Comparison of ENCODE assay signal across 24 cellular contexts in genomic region chrX:94389044-94389443, GRCh38.
"Had no signal": no experiment of that assay in that cellular context is flagged by ENCODE, and none has a peak within 500 bp of the region (broad histone marks: within the 10 kb centered on the region; RNA-seq: fewer than 3 reads in every experiment).

No MANE protein-coding gene starts in this region.

- H3K4me3 Mint-ChIP-seq: dendritic cell treated with granulocyte-macrophage colony-stimulating factor and Interleukin-4, amounts not matched to agents 40 ng/mL and 50 ng/mL, for 4 days; effector memory CD8-positive, alpha-beta T cell; endodermal cell had no signal

- H3K4me1 ChIP-seq: colonic mucosa, esophagus muscularis mucosa, esophagus squamous epithelium, foreskin keratinocyte, gastrocnemius medialis, gastroesophageal sphincter, heart left ventricle, heart right ventricle had no signal

- H3K9me3 ChIP-seq: colonic mucosa, esophagus squamous epithelium, gastrocnemius medialis had no signal

- H3K9me3 Mint-ChIP-seq: dendritic cell treated with granulocyte-macrophage colony-stimulating factor and Interleukin-4, amounts not matched to agents 40 ng/mL and 50 ng/mL, for 4 days had no signal

- H3K4me3 ChIP-seq: colonic mucosa, coronary artery, dorsolateral prefrontal cortex, esophagus muscularis mucosa, esophagus squamous epithelium, gastrocnemius medialis, gastroesophageal sphincter, heart left ventricle, heart right ventricle had no signal

- ATAC-seq: effector memory CD8-positive, alpha-beta T cell; esophagus mucosa; foreskin keratinocyte; gastrocnemius medialis; gastroesophageal sphincter; heart left ventricle; heart right ventricle had no signal

- H3K27me3 Mint-ChIP-seq: dendritic cell treated with granulocyte-macrophage colony-stimulating factor and Interleukin-4, amounts not matched to agents 40 ng/mL and 50 ng/mL, for 4 days; effector memory CD8-positive, alpha-beta T cell had no signal

- DNase-seq: colonic mucosa; cortex of kidney; dermis blood vessel endothelial cell; dorsolateral prefrontal cortex; effector CD4-positive, alpha-beta T cell; effector CD8-positive, alpha-beta T cell; effector memory CD4-positive, alpha-beta T cell; effector memory CD8-positive, alpha-beta T cell; endodermal cell; erythroblast; esophagus squamous epithelium; foreskin fibroblast; foreskin keratinocyte; foreskin melanocyte; gastrocnemius medialis; glutamatergic neuron; head of caudate nucleus; heart left ventricle; heart right ventricle had no signal

- H3K27ac Mint-ChIP-seq: dendritic cell treated with granulocyte-macrophage colony-stimulating factor and Interleukin-4, amounts not matched to agents 40 ng/mL and 50 ng/mL, for 4 days; effector memory CD8-positive, alpha-beta T cell; endodermal cell had no signal

- H3K36me3 ChIP-seq: colonic mucosa, esophagus muscularis mucosa, esophagus squamous epithelium, gastrocnemius medialis, gastroesophageal sphincter, heart left ventricle, heart right ventricle had no signal

- H3K4me1 Mint-ChIP-seq: endodermal cell had no signal
